ENCODE assay signal across 10 cellular contexts in genomic region chr2:230751062-230751461, GRCh38. TPM values are rescaled to one million over a fixed set of nuclear protein-coding genes. Genes with fewer than 3 reads are reported as not detected.
DNase-seq lines count a peak whose midpoint lies in the region; FAIRE-seq and TF ChIP-seq lines count a peak whose summit lies in the region.
"Had no signal": no experiment of that assay in that cellular context is flagged by ENCODE, and none has a peak within 500 bp of the region (broad histone marks: within the 10 kb centered on the region; RNA-seq: fewer than 3 reads in every experiment).

No MANE protein-coding gene starts in this region.

- peaks cover 10% of the 10 kb centered on the region; the same call in 1 of the 2 replicates for H3K4me1 ChIP-seq in SJCRH30

- H3K27me3 ChIP-seq in SJCRH30, result no peaks in the 10 kb centered on the region

- no peak overlapping the region for H3K4me3 Mint-ChIP-seq in immature natural killer cell

- 0 out of 2 replicates have a peak, but pooled peaks cover 4% of the 10 kb centered on the region for H3K9me3 ChIP-seq in SJCRH30 (replicated peaks)

- peak overlapping the region in 3 of 6 donors; percentile 7 to 53 (median 35) for H3K27ac Mint-ChIP-seq in immature natural killer cell

- H3K27ac ChIP-seq in SJCRH30 (peak overlapping the region; percentile 9; the same call in 1 of the 2 replicates), substantia nigra (ENCODE audit: low read depth, low read length, poor library complexity, severe bottlenecking) (no peak overlapping the region)

- no peaks in the 10 kb centered on the region for H3K9me3 Mint-ChIP-seq in immature natural killer cell

- DNase-seq in AG10803 (ENCODE audit: low read depth) (peak; percentile 82), GM19239 (ENCODE audit: insufficient read length, low spot score) (no peak), SJCRH30 (peak; percentile 23 to 51), fibroblast of mammary gland (ENCODE audit: low read depth) (peak; percentile 90), NCI-H2029 (lab: John Stamatoyannopoulos, UW) (no peak), immature natural killer cell (no peak), substantia nigra (lab: John Stamatoyannopoulos, UW) (no peak), NCI-H1048 (lab: John Stamatoyannopoulos, UW) (no peak)
- DNase-seq: activated CD4-positive, CD25-positive, alpha-beta regulatory T cell; NCI-H526 had no signal

- H3K36me3 ChIP-seq in SJCRH30, result peaks cover 8% of the 10 kb centered on the region

- H3K4me1 Mint-ChIP-seq in immature natural killer cell, result peaks cover 58 to 78% of the 10 kb centered on the region in 2 donors

- peak; percentile 28 for FAIRE-seq in GM19239 (lab: Jason Lieb, UNC)

- peaks cover 0 to 4% (median 0%) of the 10 kb centered on the region in 3 donors for H3K27me3 Mint-ChIP-seq in immature natural killer cell (ENCODE audit: low read depth in 3 of 3)

- TF ChIP-seq CTCF in AG10803 (conservative IDR thresholded peaks at IDR 0.05; ENCODE audit: low read length), result no peak
- TF ChIP-seq CTCF in fibroblast of mammary gland (conservative IDR thresholded peaks at IDR 0.05; ENCODE audit: control insufficient read depth, insufficient read depth, low read depth, low read length), result no peak

- peaks cover 0 to 9% (median 0%) of the 10 kb centered on the region in 3 donors for H3K36me3 Mint-ChIP-seq in immature natural killer cell

- H3K4me3 ChIP-seq in AG10803 (ENCODE audit: low read length) (no peak overlapping the region), SJCRH30 (no peak overlapping the region), fibroblast of mammary gland (ENCODE audit: control insufficient read depth, low read depth, low read length) (no peak overlapping the region)

RNA-seq across cellular contexts. Expression of gene CAB39, which starts 38.4 kb away (rescaled TPM):
- total RNA-seq in SJCRH30 (2014; rRNA removed; shearing (Covaris generic)), result 51.4 and 53.5 TPM in 2 replicates
- 10 to 100 TPM; 39.2 to 57.9 (median 39.3) TPM for polyA plus RNA-seq in immature natural killer cell

Comparison
In these comparisons a context has a peak if more than half of its experiments do, and no peak if none do; other contexts are left out.
1. DNase-seq: peak in AG10803 (single experiment), SJCRH30 (2 of 2) and fibroblast of mammary gland (single experiment); none in GM19239 (single experiment), NCI-H2029 (single experiment), immature natural killer cell (0 of 3), substantia nigra (0 of 49) and NCI-H1048 (single experiment).